Comparison of ENCODE assay signal across 15 cellular contexts in genomic region chr5:154478752-154479159, GRCh38. TPM values are rescaled to one million over a fixed set of nuclear protein-coding genes. Genes with fewer than 3 reads are reported as not detected.
DNase-seq lines count a peak whose midpoint lies in the region; ATAC-seq and TF ChIP-seq lines count a peak whose summit lies in the region.
"Had no signal": no experiment of that assay in that cellular context is flagged by ENCODE, and none has a peak within 500 bp of the region (broad histone marks: within the 10 kb centered on the region; RNA-seq: fewer than 3 reads in every experiment).

No MANE protein-coding gene starts in this region.

- H2BK15ac ChIP-seq in H9 (ENCODE audit: low read depth, low read length): no peak overlapping the region

- H2AK5ac ChIP-seq in H9 (ENCODE audit: insufficient read length, low read length): no peak overlapping the region

- H4K8ac ChIP-seq in H9 (replicated peaks; ENCODE audit: insufficient read length, low read depth, low read length): no peak overlapping the region

- POLR2A ChIA-PET in naive thymus-derived CD8-positive, alpha-beta T cell (lab: Charles Lee): no interaction called here
- POLR2A ChIA-PET in GM10248 (lab: Yijun Ruan, JAX): no interaction called here

- H3K4me1 Mint-ChIP-seq in H9 (peaks cover 60 to 79% of the 10 kb centered on the region in 2 experiments), glutamatergic neuron (ENCODE audit: low read depth, unreplicated experiment) (peaks cover 29% of the 10 kb centered on the region)
- peaks cover 35 to 79% (median 62%) of the 10 kb centered on the region in 4 donors for H3K4me1 Mint-ChIP-seq in naive thymus-derived CD8-positive, alpha-beta T cell

- WGBS in H9 (ENCODE audit: extremely low coverage, insufficient read length, low lambda C conversion rate): no CpG with 5 or more reads among the region's 27 CpGs

- no peak overlapping the region for H3K4ac ChIP-seq in H9 (ENCODE audit: low read depth, low read length)

- H3K27me3 Mint-ChIP-seq in H9 (ENCODE audit: low read depth): peaks cover 100% of the 10 kb centered on the region
- peaks cover 49% of the 10 kb centered on the region for H3K27me3 Mint-ChIP-seq in glutamatergic neuron (ENCODE audit: unreplicated experiment)
- peaks cover 65 to 91% (median 79%) of the 10 kb centered on the region in 5 donors for H3K27me3 Mint-ChIP-seq in naive thymus-derived CD8-positive, alpha-beta T cell

- H3K4me1 ChIP-seq in H9 (ENCODE audit: insufficient read depth, low read length): no peaks in the 10 kb centered on the region

- peaks cover 0 to 3% (median 0%) of the 10 kb centered on the region in 3 experiments; a peak in 2 of 7 replicates for H3K36me3 Mint-ChIP-seq in H9 (ENCODE audit: insufficient read depth in 1 of 3, low read depth in 3 of 3)
- H3K36me3 Mint-ChIP-seq in glutamatergic neuron (ENCODE audit: unreplicated experiment): peaks cover 5% of the 10 kb centered on the region
- H3K36me3 Mint-ChIP-seq in naive thymus-derived CD8-positive, alpha-beta T cell: peaks cover 0 to 5% (median 0%) of the 10 kb centered on the region in 3 donors
- H3K36me3 Mint-ChIP-seq: CD4-positive, alpha-beta memory T cell had no signal

- H3K14ac ChIP-seq in H9 (ENCODE audit: insufficient read depth, low read length): no peak overlapping the region; the same call in 1 of the 2 replicates

- H3K56ac ChIP-seq in H9 (ENCODE audit: insufficient read length, low read depth, low read length): no peak overlapping the region

- H2BK20ac ChIP-seq in H9 (ENCODE audit: low read depth, low read length, poor library complexity, severe bottlenecking): no peak overlapping the region

- H3K9ac ChIP-seq in H9 (ENCODE audit: extremely low read depth, insufficient read length, low read length): no peak overlapping the region

- no peak for ATAC-seq in naive thymus-derived CD8-positive, alpha-beta T cell
- ATAC-seq in HG03520 (IDR thresholded peaks at IDR 0.05; ENCODE audit: unreplicated experiment): no peak

- TF ChIP-seq CTCF in H9 (conservative IDR thresholded peaks at IDR 0.05) (no peak), glutamatergic neuron (IDR thresholded peaks at IDR 0.05; ENCODE audit: partially characterized antibody, unreplicated experiment) (no peak), GM10248 (IDR thresholded peaks at IDR 0.05; ENCODE audit: control extremely low read depth, extremely low read depth, low read depth, missing control alignments) (no peak)

- H3K4me2 ChIP-seq in H9 (ENCODE audit: insufficient read depth, insufficient read length, low read length): peak overlapping the region; percentile 51

- no peak overlapping the region for H2BK12ac ChIP-seq in H9 (ENCODE audit: insufficient read length, low read depth, low read length)

- peaks cover 2% of the 10 kb centered on the region for H4K20me1 ChIP-seq in H9 (ENCODE audit: control insufficient read depth, insufficient read depth, insufficient read length)

- no peaks in the 10 kb centered on the region for H3K79me1 ChIP-seq in H9 (ENCODE audit: insufficient read depth, low read depth, low read length, poor library complexity, severe bottlenecking)

- CTCF ChIA-PET in GM10248 (lab: Yijun Ruan, JAX): interaction anchor here (0.9 kb wide), 1 partner anchor 42 kb away, joined by 3 read pairs; no protein-coding TSS in a partner anchor

- no peak overlapping the region for H2BK120ac ChIP-seq in H9 (ENCODE audit: low read depth, low read length, poor library complexity, severe bottlenecking)

- no peak overlapping the region for H3T11ph ChIP-seq in H9 (ENCODE audit: low read length)

- no peak overlapping the region for H4K91ac ChIP-seq in H9 (ENCODE audit: insufficient read length, low read depth, low read length)

- H3K27ac Mint-ChIP-seq in H9: no peak overlapping the region
- no peak overlapping the region for H3K27ac Mint-ChIP-seq in glutamatergic neuron (ENCODE audit: unreplicated experiment)
- H3K27ac Mint-ChIP-seq in naive thymus-derived CD8-positive, alpha-beta T cell: no peak overlapping the region

- H3K4me3 Mint-ChIP-seq in H9: peak overlapping the region in 1 of 2 experiments; percentile 78; a peak in 4 of 5 replicates
- peak overlapping the region; percentile 69 for H3K4me3 Mint-ChIP-seq in glutamatergic neuron (ENCODE audit: unreplicated experiment)
- H3K4me3 Mint-ChIP-seq in naive thymus-derived CD8-positive, alpha-beta T cell: peak overlapping the region in 7 of 10 donors; percentile 17 to 67 (median 49)

- H3K9me3 Mint-ChIP-seq in H9: no peaks in the 10 kb centered on the region; a peak in 2 of 5 replicates
- peaks cover 10% of the 10 kb centered on the region for H3K9me3 Mint-ChIP-seq in glutamatergic neuron (ENCODE audit: unreplicated experiment)
- no peaks in the 10 kb centered on the region for H3K9me3 Mint-ChIP-seq in naive thymus-derived CD8-positive, alpha-beta T cell

- H3K18ac ChIP-seq in H9 (ENCODE audit: insufficient read length, low read depth, low read length): no peak overlapping the region

- H2AFZ ChIP-seq in H9 (ENCODE audit: low read length): no peak overlapping the region

- peak; percentile 50 for DNase-seq in DMS53 (lab: John Stamatoyannopoulos, UW)
- DNase-seq in DMS53 treated with DMSO at 0.1 percent for 48 hours (lab: John Stamatoyannopoulos, UW; ENCODE audit: unreplicated experiment): no peak
- DNase-seq in H9: peak; percentile 79
- DNase-seq in glutamatergic neuron: no peak
- no peak for DNase-seq in naive thymus-derived CD8-positive, alpha-beta T cell
- DNase-seq in activated CD8-positive, alpha-beta memory T cell treated with anti-CD3 and anti-CD28 coated beads for 24 hours: no peak
- DNase-seq in GM10248 (ENCODE audit: extremely low spot score): no peak
- DNase-seq: CD4-positive, alpha-beta memory T cell; NCI-H2107; RPMI8226; stimulated activated CD4-positive, alpha-beta T cell treated with anti-CD3 and anti-CD28 coated beads, Interleukin-4, amount 100 ng/mL, for 1 hour had no signal

- H3K23me2 ChIP-seq in H9 (ENCODE audit: insufficient read length, low read depth, low read length, poor library complexity, severe bottlenecking): peaks cover 25% of the 10 kb centered on the region

- H3K23ac ChIP-seq in H9 (ENCODE audit: insufficient read length, low read depth, low read length): no peak overlapping the region

- peaks cover 96% of the 10 kb centered on the region for H3K27me3 ChIP-seq in H9 (ENCODE audit: insufficient read depth, low read length)

- H2BK5ac ChIP-seq in H9 (ENCODE audit: insufficient read length, low read length): no peak overlapping the region

- no peak overlapping the region for H3K27ac ChIP-seq in H9 (ENCODE audit: insufficient read length, low read depth, low read length)
- H3K27ac ChIP-seq: 22Rv1 had no signal

- no peak overlapping the region for H4K5ac ChIP-seq in H9 (ENCODE audit: insufficient read length, low read depth, low read length)

- no peaks in the 10 kb centered on the region for H3K9me3 ChIP-seq in H9 (ENCODE audit: control insufficient read depth, low read depth, low read length)

- no peaks in the 10 kb centered on the region for H3K79me2 ChIP-seq in H9 (ENCODE audit: insufficient read depth, low read length)

RNA-seq across cellular contexts. Expression of gene HAND1, which starts 0.7 kb away (rescaled TPM):
- total RNA-seq in H9 (2021) (not detected in 2 replicates), glutamatergic neuron (ENCODE audit: unreplicated experiment) (0.47 TPM)
- not detected for total RNA-seq in naive thymus-derived CD8-positive, alpha-beta T cell
- polyA plus RNA-seq in naive thymus-derived CD8-positive, alpha-beta T cell: not detected
- total RNA-seq: CD4-positive, alpha-beta memory T cell; T-helper 2 cell treated with Interferon-gamma antibody and Interleukin-4, amounts not matched to agents 100 ng/mL and 5 ng/mL, for 36 hours; ureter had no signal
- polyA plus RNA-seq: CD4-positive, alpha-beta memory T cell had no signal

RNA-seq across cellular contexts. Expression of gene SAP30L, which starts 33.0 kb away (rescaled TPM):
- 24.8 and 25.0 TPM in 2 replicates for total RNA-seq in H9 (2021)
- total RNA-seq in glutamatergic neuron (ENCODE audit: unreplicated experiment): 18.1 TPM
- total RNA-seq in naive thymus-derived CD8-positive, alpha-beta T cell: 10 to 100 TPM; 45.5 to 47.3 TPM
- polyA plus RNA-seq in naive thymus-derived CD8-positive, alpha-beta T cell: 10 to 100 TPM; 20.1 to 35.6 (median 25.3) TPM

Comparison
In these comparisons a context has a peak if more than half of its experiments do, and no peak if none do; other contexts are left out.
1. DNase-seq: peak in DMS53 (single experiment) and H9 (single experiment); none in DMS53 treated with DMSO at 0.1 percent for 48 hours (single experiment), glutamatergic neuron (single experiment), naive thymus-derived CD8-positive, alpha-beta T cell (0 of 10), activated CD8-positive, alpha-beta memory T cell treated with anti-CD3 and anti-CD28 coated beads for 24 hours (single experiment) and GM10248 (single experiment).